12 cellular contexts compared by ENCODE assay signal in the genomic region with DNA sequence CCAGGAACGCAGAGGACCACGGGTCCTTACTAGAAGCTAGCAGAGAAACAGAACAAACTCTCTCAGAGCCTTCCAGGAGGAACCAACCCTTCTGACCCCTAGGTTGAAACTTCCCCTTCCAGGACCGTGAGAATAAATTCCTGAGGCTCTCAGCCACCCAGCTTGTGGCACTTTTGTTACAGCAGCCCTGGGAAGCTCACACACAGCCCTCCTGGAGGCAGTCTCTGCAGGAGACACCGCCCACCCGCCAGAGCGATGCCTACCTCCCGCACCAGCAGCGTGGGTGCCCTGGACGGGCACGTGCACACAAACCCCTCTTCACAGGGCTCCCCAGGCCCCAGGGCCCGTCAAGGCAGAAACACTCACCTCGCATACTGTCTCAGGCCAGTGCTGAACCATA. TPM values are rescaled to one million over a fixed set of nuclear protein-coding genes. Genes with fewer than 3 reads are reported as not detected.
DNase-seq lines count a peak whose midpoint lies in the region; ATAC-seq and TF ChIP-seq lines count a peak whose summit lies in the region.
"Had no signal": no experiment of that assay in that cellular context is flagged by ENCODE, and none has a peak within 500 bp of the region (broad histone marks: within the 10 kb centered on the region; RNA-seq: fewer than 3 reads in every experiment).

No MANE protein-coding gene starts in this region.

- peak overlapping the region; percentile 93 for H3K27ac ChIP-seq in OCI-LY1 (ENCODE audit: low read depth, low read length, poor library complexity, severe bottlenecking)
- H3K27ac ChIP-seq in neutrophil: peak overlapping the region; percentile 99
- H3K27ac ChIP-seq: tibial artery had no signal

- peaks cover 16% of the 10 kb centered on the region for H3K36me3 Mint-ChIP-seq in Caco-2 (ENCODE audit: insufficient read depth, unreplicated experiment)

- H3K9me3 ChIP-seq in OCI-LY1 (ENCODE audit: low read length) (no peaks in the 10 kb centered on the region), neutrophil (peaks cover 3% of the 10 kb centered on the region), Caco-2 (no peaks in the 10 kb centered on the region)
- H3K9me3 ChIP-seq: tibial artery had no signal

- DNase-seq in SKM-1 treated with dmso at 0.1 percent for 144 hours (lab: John Stamatoyannopoulos, UW; ENCODE audit: unreplicated experiment) (peak; percentile 6), SKM-1 (lab: John Stamatoyannopoulos, UW; ENCODE audit: unreplicated experiment) (no peak), Caco-2 (no peak)
- DNase-seq in activated naive CD4-positive, alpha-beta T cell treated with Interleukin-2 at 50 U/mL for 16 hours: peak; percentile 35
- DNase-seq: activated CD8-positive, alpha-beta memory T cell treated with anti-CD3 and anti-CD28 coated beads for 24 hours; NCI-H1048; tibial artery had no signal

- peaks cover 64% of the 10 kb centered on the region for H3K4me1 ChIP-seq in OCI-LY1 (ENCODE audit: insufficient read depth, low read length, severe bottlenecking)
- H3K4me1 ChIP-seq in neutrophil (ENCODE audit: control insufficient read depth in 1 of 2, insufficient read depth in 1 of 2, low read depth in 1 of 2, low read length in 1 of 2): peaks cover 48 to 50% of the 10 kb centered on the region in 2 experiments
- peaks cover 11% of the 10 kb centered on the region for H3K4me1 ChIP-seq in Caco-2

- BruUV-seq in Caco-2 (replicated peaks; lab: Mats Ljungman, UMichigan): no TSS peak

- no peaks in the 10 kb centered on the region for H4K20me1 ChIP-seq in OCI-LY1 (ENCODE audit: insufficient read depth, low read length)

- H3K4me3 ChIP-seq in OCI-LY1 (ENCODE audit: low read depth, low read length, poor library complexity, severe bottlenecking) (no peak overlapping the region), neutrophil (ENCODE audit: low read depth in 1 of 2, low read length in 1 of 2) (peak overlapping the region in 1 of 2 experiments; percentile 39), Caco-2 (ENCODE audit: low read depth, low read length) (no peak overlapping the region)
- H3K4me3 ChIP-seq: lung, tibial artery had no signal

- peaks cover 22% of the 10 kb centered on the region for H3K36me3 ChIP-seq in OCI-LY1 (ENCODE audit: insufficient read depth, low read length)
- H3K36me3 ChIP-seq in neutrophil: peaks cover 77% of the 10 kb centered on the region
- H3K36me3 ChIP-seq in Caco-2 (ENCODE audit: control insufficient read depth, insufficient read depth, low read length): no peaks in the 10 kb centered on the region

- H3F3A ChIP-seq in OCI-LY1 (ENCODE audit: insufficient read depth, low read length): peaks cover 15% of the 10 kb centered on the region

- H3K4me1 Mint-ChIP-seq in Caco-2 (ENCODE audit: low read depth, unreplicated experiment): peaks cover 14% of the 10 kb centered on the region

- no peaks in the 10 kb centered on the region for H3K27me3 ChIP-seq in OCI-LY1 (ENCODE audit: insufficient read depth, low read length)
- H3K27me3 ChIP-seq in neutrophil: no peaks in the 10 kb centered on the region
- no peaks in the 10 kb centered on the region for H3K27me3 ChIP-seq in Caco-2 (replicated peaks; ENCODE audit: control insufficient read depth, insufficient read depth, low read length)
- H3K27me3 ChIP-seq: tibial artery had no signal

- H3K27me3 Mint-ChIP-seq in Caco-2 (ENCODE audit: insufficient read depth, unreplicated experiment): no peaks in the 10 kb centered on the region

- H3K9me3 Mint-ChIP-seq in Caco-2 (ENCODE audit: unreplicated experiment): no peaks in the 10 kb centered on the region

- POLR2A ChIA-PET in Caco-2 (lab: Charles Lee): no interaction called here

- H3K27ac Mint-ChIP-seq in Caco-2 (ENCODE audit: unreplicated experiment): no peak overlapping the region

- H3K79me2 ChIP-seq in OCI-LY1 (ENCODE audit: insufficient read depth, low read length): no peaks in the 10 kb centered on the region

- H2AFZ ChIP-seq in OCI-LY1 (ENCODE audit: low read length): no peak overlapping the region

- CTCF ChIA-PET in Caco-2 (lab: Charles Lee): interaction anchor here (1.7 kb wide), 1 partner anchor 177 kb away, joined by 9 read pairs; no protein-coding TSS in a partner anchor

- H3K4me3 Mint-ChIP-seq in Caco-2 (ENCODE audit: unreplicated experiment): no peak overlapping the region

- H3K4me2 ChIP-seq in OCI-LY1 (ENCODE audit: low read length): peak overlapping the region; percentile 84

- H3K9me2 ChIP-seq in OCI-LY1 (ENCODE audit: low read depth, low read length): no peaks in the 10 kb centered on the region

- intact Hi-C loops in Caco-2 (cut with micrococcal nuclease; ENCODE audit: unreplicated experiment): no loop called here

- H3K9ac ChIP-seq in OCI-LY1 (ENCODE audit: low read length): peak overlapping the region; percentile 40; the same call in 1 of the 2 replicates

- ATAC-seq in GM18861 (IDR thresholded peaks at IDR 0.05; ENCODE audit: unreplicated experiment) (no peak), HG03571 (IDR thresholded peaks at IDR 0.05; ENCODE audit: unreplicated experiment) (no peak)

- TF ChIP-seq CTCF in OCI-LY1 (IDR thresholded peaks at IDR 0.05; ENCODE audit: low read length) (no peak), neutrophil (IDR thresholded peaks at IDR 0.05) (no peak), Caco-2 (IDR thresholded peaks at IDR 0.05; ENCODE audit: insufficient read depth in 1 of 2, low read depth in 1 of 2, low read length in 1 of 2, severe bottlenecking in 1 of 2, unreplicated experiment in 1 of 2) (no peak)

RNA-seq across cellular contexts. Expression of gene RNASET2, which starts 4.2 kb away (rescaled TPM):
- total RNA-seq in Caco-2 (2022): 45.5 and 59.1 TPM in 2 replicates

RNA-seq across cellular contexts. Expression of gene CEP43, which starts 47.1 kb away (rescaled TPM):
- total RNA-seq in Caco-2 (2022): 36.3 and 37.0 TPM in 2 replicates

Comparison
In these comparisons a context has a peak if more than half of its experiments do, and no peak if none do; other contexts are left out.
1. DNase-seq: peak in SKM-1 treated with dmso at 0.1 percent for 144 hours (single experiment) and activated naive CD4-positive, alpha-beta T cell treated with Interleukin-2 at 50 U/mL for 16 hours (single experiment); none in SKM-1 (single experiment) and Caco-2 (0 of 2).